ENCODE assay signal across 8 cellular contexts in the genomic region with DNA sequence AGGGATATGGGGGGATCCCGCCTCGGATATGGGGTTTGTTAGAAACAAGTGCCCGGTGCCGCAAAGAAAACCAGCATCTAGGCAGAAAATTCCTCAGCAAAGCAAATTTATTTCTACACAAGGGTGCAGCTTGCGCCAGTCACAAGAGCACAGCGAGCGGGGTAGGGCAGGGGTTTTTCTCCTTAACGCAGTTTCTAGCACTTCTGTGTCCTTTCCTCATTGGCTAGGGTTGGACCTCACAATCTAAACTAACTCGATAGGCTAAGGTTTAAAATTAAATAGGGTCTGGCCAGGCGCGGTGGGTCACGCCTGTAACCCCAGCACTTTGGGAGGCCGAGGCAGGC. TPM values are rescaled to one million over a fixed set of nuclear protein-coding genes. Genes with fewer than 3 reads are reported as not detected.
A peak's percentile ranks its signal among the peaks of the same experiment; 100 is the strongest.
DNase-seq lines count a peak whose midpoint lies in the region; ATAC-seq and TF ChIP-seq lines count a peak whose summit lies in the region.

No MANE protein-coding gene starts in this region.

- H3K36me3 ChIP-seq in SU-DHL-6 (ENCODE audit: low read length) (no peaks in the 10 kb centered on the region), esophagus muscularis mucosa (peaks cover 0 to 8% (median 0%) of the 10 kb centered on the region in 4 donors)

- DNase-seq in activated CD4-positive, alpha-beta T cell treated with anti-CD3 and anti-CD28 coated beads, Interleukin-2, amount 10 ng/mL, durations not matched to agents 7 days and 5 days: no peak
- no peak for DNase-seq in activated CD4-positive, alpha-beta T cell treated with anti-CD3 and anti-CD28 coated beads, Interleukin-2, amount 50 U/mL, for 1 hour
- DNase-seq in esophagus muscularis mucosa (ENCODE audit: extremely low spot score): no peak
- DNase-seq in naive thymus-derived CD8-positive, alpha-beta T cell: no peak
- no peak for DNase-seq in A172 (ENCODE audit: low spot score)
- DNase-seq in NCI-H2107 treated with DMSO at 0.1 percent for 48 hours (lab: John Stamatoyannopoulos, UW; ENCODE audit: unreplicated experiment): no peak
- no peak for DNase-seq in HuH-7 (ENCODE audit: low spot score)

- peaks cover 7% of the 10 kb centered on the region; the same call in 1 of the 2 replicates for H3K79me2 ChIP-seq in SU-DHL-6 (ENCODE audit: insufficient read depth, low read length)

- TF ChIP-seq POLR2A in esophagus muscularis mucosa (IDR thresholded peaks at IDR 0.05; ENCODE audit: low read depth): no peak

- H3K4me1 ChIP-seq in esophagus muscularis mucosa: peaks cover 11 to 29% (median 20%) of the 10 kb centered on the region in 4 donors

- CTCF ChIA-PET in activated CD4-positive, alpha-beta T cell treated with anti-CD3 and anti-CD28 coated beads, Interleukin-2, amount 10 ng/mL, durations not matched to agents 7 days and 5 days (lab: Charles Lee): interaction anchor here (0.6 to 1.6 kb wide), 3 partner anchors 17 to 478 kb away, joined by 3 read pairs; no protein-coding TSS in a partner anchor

- 15% methylated on average over 13 of the region's 13 CpGs for WGBS in esophagus muscularis mucosa

- H3K27me3 ChIP-seq in SU-DHL-6 (ENCODE audit: low read length) (no peaks in the 10 kb centered on the region), esophagus muscularis mucosa (no peaks in the 10 kb centered on the region)

- peaks cover 35% of the 10 kb centered on the region for H3K9me3 Mint-ChIP-seq in activated CD4-positive, alpha-beta T cell treated with anti-CD3 and anti-CD28 coated beads, Interleukin-2, amount 10 ng/mL, durations not matched to agents 7 days and 5 days
- peaks cover 0 to 30% (median 4%) of the 10 kb centered on the region in 9 donors for H3K9me3 Mint-ChIP-seq in naive thymus-derived CD8-positive, alpha-beta T cell

- no peaks in the 10 kb centered on the region for H4K20me1 ChIP-seq in SU-DHL-6 (ENCODE audit: low read depth, low read length)

- peak overlapping the region; percentile 74 for H3K4me2 ChIP-seq in SU-DHL-6 (ENCODE audit: low read depth, low read length, poor library complexity, severe bottlenecking)

- H3K36me3 Mint-ChIP-seq in activated CD4-positive, alpha-beta T cell treated with anti-CD3 and anti-CD28 coated beads, Interleukin-2, amount 10 ng/mL, durations not matched to agents 7 days and 5 days (ENCODE audit: low read depth): peaks cover 42% of the 10 kb centered on the region
- peaks cover 3 to 33% (median 9%) of the 10 kb centered on the region in 3 donors for H3K36me3 Mint-ChIP-seq in naive thymus-derived CD8-positive, alpha-beta T cell

- H3K27ac ChIP-seq in SU-DHL-6 (ENCODE audit: low read depth, low read length) (no peak overlapping the region), esophagus muscularis mucosa (replicated peaks in 1 of 4) (peak overlapping the region; percentile 89 to 91 (median 90))

- TF ChIP-seq CTCF in SU-DHL-6 (IDR thresholded peaks at IDR 0.05; ENCODE audit: insufficient read depth, low read length, poor library complexity, severe bottlenecking): no peak
- TF ChIP-seq CTCF in esophagus muscularis mucosa (IDR thresholded peaks at IDR 0.05): no peak

- TF ChIP-seq EP300 in esophagus muscularis mucosa (IDR thresholded peaks at IDR 0.05): no peak

- no peaks in the 10 kb centered on the region for H3K27me3 Mint-ChIP-seq in activated CD4-positive, alpha-beta T cell treated with anti-CD3 and anti-CD28 coated beads, Interleukin-2, amount 10 ng/mL, durations not matched to agents 7 days and 5 days
- H3K27me3 Mint-ChIP-seq in naive thymus-derived CD8-positive, alpha-beta T cell: no peaks in the 10 kb centered on the region

- H3K9me2 ChIP-seq in SU-DHL-6 (replicated peaks; ENCODE audit: insufficient read depth, low read length): no peaks in the 10 kb centered on the region

- peak; percentile 3 to 5 for ATAC-seq in naive thymus-derived CD8-positive, alpha-beta T cell

- peak overlapping the region; percentile 94 for H3K4me3 ChIP-seq in SU-DHL-6 (ENCODE audit: insufficient read depth, low read length, poor library complexity, severe bottlenecking)
- H3K4me3 ChIP-seq in esophagus muscularis mucosa: peak overlapping the region; percentile 64 to 89 (median 80)

- H3K9ac ChIP-seq in SU-DHL-6 (ENCODE audit: low read length): peak overlapping the region; percentile 81

- peak overlapping the region; percentile 78 for H3K27ac Mint-ChIP-seq in activated CD4-positive, alpha-beta T cell treated with anti-CD3 and anti-CD28 coated beads, Interleukin-2, amount 10 ng/mL, durations not matched to agents 7 days and 5 days
- H3K27ac Mint-ChIP-seq in naive thymus-derived CD8-positive, alpha-beta T cell: peak overlapping the region in 6 of 10 donors; percentile 32 to 85 (median 70)

- no peaks in the 10 kb centered on the region; the same call in 1 of the 2 replicates for H3F3A ChIP-seq in SU-DHL-6 (ENCODE audit: insufficient read depth)

- intact Hi-C loops in esophagus muscularis mucosa (cut with DNase I): no loop called here

- no peaks in the 10 kb centered on the region for H3K9me3 ChIP-seq in SU-DHL-6 (ENCODE audit: insufficient read depth, low read length)
- no peaks in the 10 kb centered on the region for H3K9me3 ChIP-seq in esophagus muscularis mucosa

- peak overlapping the region; percentile 87 for H2AFZ ChIP-seq in SU-DHL-6 (ENCODE audit: low read depth, low read length, severe bottlenecking)

- peak overlapping the region; percentile 81 for H3K4me3 Mint-ChIP-seq in activated CD4-positive, alpha-beta T cell treated with anti-CD3 and anti-CD28 coated beads, Interleukin-2, amount 10 ng/mL, durations not matched to agents 7 days and 5 days
- H3K4me3 Mint-ChIP-seq in naive thymus-derived CD8-positive, alpha-beta T cell: peak overlapping the region; percentile 79 to 96 (median 90)

- H3K4me1 Mint-ChIP-seq in activated CD4-positive, alpha-beta T cell treated with anti-CD3 and anti-CD28 coated beads, Interleukin-2, amount 10 ng/mL, durations not matched to agents 7 days and 5 days: peaks cover 30% of the 10 kb centered on the region
- peaks cover 7 to 37% (median 30%) of the 10 kb centered on the region in 4 donors for H3K4me1 Mint-ChIP-seq in naive thymus-derived CD8-positive, alpha-beta T cell

- POLR2A ChIA-PET in activated CD4-positive, alpha-beta T cell treated with anti-CD3 and anti-CD28 coated beads, Interleukin-2, amount 10 ng/mL, durations not matched to agents 7 days and 5 days (lab: Charles Lee): no interaction called here
- POLR2A ChIA-PET in naive thymus-derived CD8-positive, alpha-beta T cell (lab: Charles Lee): interaction anchor here (0.6 to 3.2 kb wide), 7 partner anchors 14 to 1682 kb away, joined by 3 to 15 read pairs (median 3); a partner anchor contains a TSS

RNA-seq across cellular contexts. Expression of a gene that starts 0.6 kb away (rescaled TPM):
- total RNA-seq in activated CD4-positive, alpha-beta T cell treated with anti-CD3 and anti-CD28 coated beads, Interleukin-2, amount 10 ng/mL, durations not matched to agents 7 days and 5 days: 10 to 100 TPM; 13.6 to 16.3 TPM
- 1 to 10 TPM; 5.5 to 6.9 (median 6.3) TPM for total RNA-seq in esophagus muscularis mucosa
- total RNA-seq in naive thymus-derived CD8-positive, alpha-beta T cell: 10 to 100 TPM; 21.8 to 24.0 TPM
- 1 to 10 TPM; 1.5 to 3.9 (median 3.2) TPM for polyA plus RNA-seq in naive thymus-derived CD8-positive, alpha-beta T cell
- 8.6 and 13.4 TPM in 2 replicates for total RNA-seq in A172 (2014; rRNA removed; shearing (Covaris generic))

RNA-seq across cellular contexts. Expression of a gene that starts 16.4 kb away (rescaled TPM):
- 1 to 10 TPM; 1.1 to 1.4 TPM for total RNA-seq in activated CD4-positive, alpha-beta T cell treated with anti-CD3 and anti-CD28 coated beads, Interleukin-2, amount 10 ng/mL, durations not matched to agents 7 days and 5 days
- total RNA-seq in esophagus muscularis mucosa: 1 to 10 TPM; 2.5 to 4.5 (median 3.7) TPM
- total RNA-seq in naive thymus-derived CD8-positive, alpha-beta T cell: 1 to 10 TPM; 5.0 to 5.9 TPM
- under 1 TPM; 0.11 to 0.69 (median 0.16) TPM for polyA plus RNA-seq in naive thymus-derived CD8-positive, alpha-beta T cell
- total RNA-seq in A172 (2014; rRNA removed; shearing (Covaris generic)): not detected in 2 replicates

RNA-seq across cellular contexts. Expression of a gene that starts 33.8 kb away (rescaled TPM):
- total RNA-seq in activated CD4-positive, alpha-beta T cell treated with anti-CD3 and anti-CD28 coated beads, Interleukin-2, amount 10 ng/mL, durations not matched to agents 7 days and 5 days: 1 to 10 TPM; 8.3 to 9.7 TPM
- 1 to 10 TPM; 6.5 to 9.1 (median 7.1) TPM for total RNA-seq in esophagus muscularis mucosa
- total RNA-seq in naive thymus-derived CD8-positive, alpha-beta T cell: 10 to 100 TPM; 32.3 to 35.3 TPM
- polyA plus RNA-seq in naive thymus-derived CD8-positive, alpha-beta T cell: 1 to 10 TPM; 2.4 to 5.2 (median 3.9) TPM
- 0.14 TPM in 1 of 2 replicates, not detected in the other for total RNA-seq in A172 (2014; rRNA removed; shearing (Covaris generic))

RNA-seq across cellular contexts. Expression of a gene that starts 47.9 kb away (rescaled TPM):
- 1 to 10 TPM; 7.3 to 8.2 TPM for total RNA-seq in activated CD4-positive, alpha-beta T cell treated with anti-CD3 and anti-CD28 coated beads, Interleukin-2, amount 10 ng/mL, durations not matched to agents 7 days and 5 days
- total RNA-seq in esophagus muscularis mucosa: 1 to 10 TPM; 5.6 to 7.9 (median 6.5) TPM
- 10 to 100 TPM; 32.7 to 33.7 TPM for total RNA-seq in naive thymus-derived CD8-positive, alpha-beta T cell
- polyA plus RNA-seq in naive thymus-derived CD8-positive, alpha-beta T cell: 1 to 10 TPM; 3.6 to 7.0 (median 5.5) TPM
- 6.2 and 6.9 TPM in 2 replicates for total RNA-seq in A172 (2014; rRNA removed; shearing (Covaris generic))
